In genomic region chr3:81242871-81243270, GRCh38 we compare ENCODE assay signal across 8 cellular contexts.
DNase-seq lines count a peak whose midpoint lies in the region; ATAC-seq and TF ChIP-seq lines count a peak whose summit lies in the region.
"Had no signal": no experiment of that assay in that cellular context is flagged by ENCODE, and none has a peak within 500 bp of the region (broad histone marks: within the 10 kb centered on the region; RNA-seq: fewer than 3 reads in every experiment).

No MANE protein-coding gene starts in this region.

- H3K9me3 ChIP-seq in parathyroid adenoma (ENCODE audit: control insufficient read depth, low read length) (no peaks in the 10 kb centered on the region), suprapubic skin (no peaks in the 10 kb centered on the region), vagina (no peaks in the 10 kb centered on the region)
- H3K9me3 ChIP-seq: neutrophil had no signal

- no peak overlapping the region for H3K9ac ChIP-seq in parathyroid adenoma

- intact Hi-C loops in vagina (cut with DNase I): no loop called here

- H3K4me1 ChIP-seq in parathyroid adenoma (no peaks in the 10 kb centered on the region), suprapubic skin (no peaks in the 10 kb centered on the region), vagina (peaks cover 8% of the 10 kb centered on the region)

- H3K27me3 ChIP-seq in parathyroid adenoma (ENCODE audit: control insufficient read depth, insufficient read depth, low read length): no peaks in the 10 kb centered on the region
- no peaks in the 10 kb centered on the region for H3K27me3 ChIP-seq in suprapubic skin
- no peaks in the 10 kb centered on the region for H3K27me3 ChIP-seq in vagina
- H3K27me3 ChIP-seq: neutrophil had no signal

- no peak for TF ChIP-seq POLR2A in suprapubic skin (IDR thresholded peaks at IDR 0.05)
- TF ChIP-seq POLR2A in vagina (IDR thresholded peaks at IDR 0.05): no peak

- H3K27ac ChIP-seq in parathyroid adenoma (no peak overlapping the region), suprapubic skin (no peak overlapping the region), vagina (no peak overlapping the region)
- H3K27ac ChIP-seq: neutrophil had no signal

- H3K79me2 ChIP-seq in parathyroid adenoma: no peaks in the 10 kb centered on the region

- TF ChIP-seq EP300 in suprapubic skin (IDR thresholded peaks at IDR 0.05): no peak

- ATAC-seq in GM18861 (IDR thresholded peaks at IDR 0.05; ENCODE audit: unreplicated experiment): peak; percentile 85

- H3K4me3 ChIP-seq in Jurkat, Clone E6-1 (ENCODE audit: low read length): no peak overlapping the region
- no peak overlapping the region for H3K4me3 ChIP-seq in astrocyte of the spinal cord (ENCODE audit: low read depth, low read length)
- no peak overlapping the region for H3K4me3 ChIP-seq in parathyroid adenoma (ENCODE audit: low read depth, low read length)
- H3K4me3 ChIP-seq in suprapubic skin: no peak overlapping the region
- no peak overlapping the region for H3K4me3 ChIP-seq in vagina

- in situ Hi-C loops in astrocyte of the spinal cord (cut with HindIII; ENCODE audit: low sequenced_read_pairs): no loop called here

- WGBS in suprapubic skin: 18% methylated on average over 1 of the region's 1 CpG

- no peak overlapping the region for H2AFZ ChIP-seq in parathyroid adenoma

- H3K4me2 ChIP-seq in parathyroid adenoma (ENCODE audit: low read length): no peak overlapping the region

- TF ChIP-seq CTCF in astrocyte of the spinal cord (IDR thresholded peaks at IDR 0.05; ENCODE audit: low read depth, low read length) (peak; percentile 55), parathyroid adenoma (IDR thresholded peaks at IDR 0.05) (peak; percentile 54), suprapubic skin (IDR thresholded peaks at IDR 0.05) (peak in 1 of 2 donors; percentile 10), vagina (IDR thresholded peaks at IDR 0.05) (no peak)

- peak; percentile 9 for DNase-seq in Jurkat, Clone E6-1 (ENCODE audit: low read depth, low spot score)
- DNase-seq in astrocyte of the spinal cord (ENCODE audit: low read depth, low spot score) (peak; percentile 21), suprapubic skin (ENCODE audit: low spot score in 2 of 2) (no peak), NCI-H146 treated with DMSO at 0.1 percent for 48 hours (lab: John Stamatoyannopoulos, UW; ENCODE audit: unreplicated experiment) (no peak), vagina (ENCODE audit: extremely low spot score in 2 of 2) (no peak)

- H3K36me3 ChIP-seq in parathyroid adenoma (ENCODE audit: control insufficient read depth, insufficient read depth, low read length) (no peaks in the 10 kb centered on the region), suprapubic skin (no peaks in the 10 kb centered on the region), vagina (no peaks in the 10 kb centered on the region)
- H3K36me3 ChIP-seq: neutrophil had no signal

Comparison
In these comparisons a context has a peak if more than half of its experiments do, and no peak if none do; other contexts are left out.
1. DNase-seq: peak in Jurkat, Clone E6-1 (single experiment) and astrocyte of the spinal cord (single experiment); none in suprapubic skin (0 of 2), NCI-H146 treated with DMSO at 0.1 percent for 48 hours (single experiment) and vagina (0 of 2).
2. CTCF ChIP-seq: peak in astrocyte of the spinal cord (single experiment) and parathyroid adenoma (single experiment); none in vagina (0 of 3).